9 cellular contexts compared by ENCODE assay signal in genomic region chr5:76546497-76547102, GRCh38.
DNase-seq lines count a peak whose midpoint lies in the region; ATAC-seq, FAIRE-seq and TF ChIP-seq lines count a peak whose summit lies in the region.
"Had no signal": no experiment of that assay in that cellular context is flagged by ENCODE, and none has a peak within 500 bp of the region (broad histone marks: within the 10 kb centered on the region; RNA-seq: fewer than 3 reads in every experiment).

No MANE protein-coding gene starts in this region.

- H3K4me3 ChIP-seq in pancreas (no peak overlapping the region), adrenal gland (no peak overlapping the region)

- TF ChIP-seq CTCF in pancreas (IDR thresholded peaks at IDR 0.05) (no peak), adrenal gland (IDR thresholded peaks at IDR 0.05) (no peak)

- H3K9me3 ChIP-seq in pancreas (no peaks in the 10 kb centered on the region), adrenal gland (replicated peaks in 1 of 3) (no peaks in the 10 kb centered on the region)

- TF ChIP-seq POLR2A in adrenal gland (IDR thresholded peaks at IDR 0.05), result no peak

- ATAC-seq in GM18517 (IDR thresholded peaks at IDR 0.05; ENCODE audit: unreplicated experiment) (peak; percentile 46), HG03432 (IDR thresholded peaks at IDR 0.05; ENCODE audit: unreplicated experiment) (peak; percentile 30), pancreas (no peak), HG02840 (IDR thresholded peaks at IDR 0.05; ENCODE audit: low FRiP score, unreplicated experiment) (no peak)

- peak; percentile 26 for DNase-seq in activated naive CD4-positive, alpha-beta T cell treated with anti-CD3 and anti-CD28 coated beads, Interleukin-2, amount 50 U/mL, for 16 hours
- DNase-seq in pancreas (no peak), adrenal gland (no peak), T1000 (lab: John Stamatoyannopoulos, UW) (no peak)
- DNase-seq: NCI-H510A treated with DMSO at 0.1 percent for 48 hours had no signal

- no peak for FAIRE-seq in pancreas (lab: Jason Lieb, UNC)

- 73 to 74% methylated on average over 8 of the region's 8 CpGs for WGBS in pancreas, 2 donors
- WGBS in adrenal gland, 4 donors, result 69 to 83% (median 73%) methylated on average over 7 to 8 of the region's 8 CpGs

- intact Hi-C loops in pancreas (cut with DNase I) (loop anchor here in 1 of 3 donors (10.0 kb wide), 1 partner anchor 202 kb away; no protein-coding TSS in a partner anchor), adrenal gland (cut with DNase I) (no loop called here)

- no peaks in the 10 kb centered on the region for H3K36me3 ChIP-seq in pancreas
- H3K36me3 ChIP-seq in adrenal gland (replicated peaks in 1 of 2), result no peaks in the 10 kb centered on the region

- H3K27me3 ChIP-seq in pancreas (no peaks in the 10 kb centered on the region), adrenal gland (no peaks in the 10 kb centered on the region)

- H3K4me1 ChIP-seq in pancreas (peaks cover 34 to 54% (median 39%) of the 10 kb centered on the region in 3 donors), adrenal gland (replicated peaks in 1 of 2) (peaks cover 6 to 45% of the 10 kb centered on the region in 2 donors)

- H3K27ac ChIP-seq in pancreas (peak overlapping the region in 3 of 4 donors; percentile 9 to 80 (median 67)), adrenal gland (peak overlapping the region in 2 of 5 donors; percentile 70 to 78)
- H3K27ac ChIP-seq: parathyroid adenoma had no signal

Comparison
In these comparisons a context has a peak if more than half of its experiments do, and no peak if none do; other contexts are left out.
1. ATAC-seq: peak in GM18517 (single experiment) and HG03432 (single experiment); none in pancreas (0 of 4) and HG02840 (single experiment).